ENCODE assay signal across 10 cellular contexts in genomic region chr15:37095993-37096877, GRCh38. TPM values are rescaled to one million over a fixed set of nuclear protein-coding genes. Genes with fewer than 3 reads are reported as not detected.
DNase-seq lines count a peak whose midpoint lies in the region; ATAC-seq, FAIRE-seq and TF ChIP-seq lines count a peak whose summit lies in the region.
"Had no signal": no experiment of that assay in that cellular context is flagged by ENCODE, and none has a peak within 500 bp of the region (broad histone marks: within the 10 kb centered on the region; RNA-seq: fewer than 3 reads in every experiment).

No MANE protein-coding gene starts in this region.

- no peak for TF ChIP-seq EP300 in GM12878 (IDR thresholded peaks at IDR 0.05; ENCODE audit: borderline replicate concordance in 1 of 2, control insufficient read depth in 1 of 2, low read depth in 2 of 2, low read length in 2 of 2)

- no peak for TF ChIP-seq RAD21 in GM12878 (IDR thresholded peaks at IDR 0.05; ENCODE audit: insufficient read depth, low read depth, low read length)

- H3K4me2 ChIP-seq in GM12878 (ENCODE audit: control insufficient read depth, insufficient read depth) = peak overlapping the region; percentile 96

- SMC1A ChIA-PET in GM12878 (lab: Charles Lee; ENCODE audit: uncharacterized antibody, unreplicated experiment) = interaction anchor here (0.7 to 4.0 kb wide), 13 partner anchors 12 to 596 kb away, joined by 3 to 31 read pairs (median 3); no protein-coding TSS in a partner anchor

- no peaks in the 10 kb centered on the region for H3K9me3 ChIP-seq in GM12878 (replicated peaks; ENCODE audit: control insufficient read depth, insufficient read depth, low read length)

- no TSS peak for BruUV-seq in GM12878 (replicated peaks; lab: Mats Ljungman, UMichigan)

- no peaks in the 10 kb centered on the region for H4K20me1 ChIP-seq in GM12878 (ENCODE audit: control insufficient read depth, insufficient read depth)

- CTCF ChIA-PET in GM12878 (lab: Yijun Ruan, JAX) = interaction anchor here (0.5 to 1.4 kb wide), 7 partner anchors 9 to 212 kb away, joined by 3 to 5 read pairs (median 3); no protein-coding TSS in a partner anchor

- peaks cover 13% of the 10 kb centered on the region for H3K4me1 ChIP-seq in GM12878 (ENCODE audit: control insufficient read depth, insufficient read depth, low read length)

- H3K36me3 ChIP-seq in H7 (replicated peaks; ENCODE audit: control insufficient read depth, insufficient read depth, low read length) (no peaks in the 10 kb centered on the region), GM12878 (ENCODE audit: control insufficient read depth in 2 of 2, insufficient read depth in 2 of 2, low read length in 1 of 2) (peaks cover 0 to 2% of the 10 kb centered on the region in 2 experiments; a peak in 1 of 4 replicates)

- H2AFZ ChIP-seq in GM12878 (ENCODE audit: control insufficient read depth, low read depth, low read length) = no peak overlapping the region

- DNase-seq in H7 (peak; percentile 54), GM12878 (ENCODE audit: low read depth, low spot score) (no peak), skeletal muscle cell (ENCODE audit: low read depth) (no peak), RCC 7860 (ENCODE audit: low spot score) (no peak), sciatic nerve (ENCODE audit: low spot score) (no peak)
- no peak for DNase-seq in activated naive CD4-positive, alpha-beta T cell treated with Interleukin-2 at 50 U/mL for 16 hours
- DNase-seq: activated naive CD8-positive, alpha-beta T cell treated with anti-CD3 and anti-CD28 coated beads for 36 hours had no signal

- peaks cover 28% of the 10 kb centered on the region for H3K79me2 ChIP-seq in GM12878 (ENCODE audit: control insufficient read depth, insufficient read depth, low read length)

- 73% methylated on average over 36 of the region's 36 CpGs for WGBS in GM12878 (ENCODE audit: insufficient coverage, insufficient replicate concordance, low lambda C conversion rate, missing lambda C conversion rate)

- H3K9ac ChIP-seq in GM12878 (ENCODE audit: control insufficient read depth, insufficient read depth, low read length) = peak overlapping the region; percentile 56

- H3K27me3 ChIP-seq in H7 (ENCODE audit: control insufficient read depth, insufficient read depth, low read length) = peaks cover 80% of the 10 kb centered on the region
- H3K27me3 ChIP-seq in GM12878 (replicated peaks in 1 of 2; ENCODE audit: control insufficient read depth in 2 of 2, insufficient read depth in 2 of 2, low read length in 1 of 2) = no peaks in the 10 kb centered on the region; a peak in 1 of 4 replicates

- intact Hi-C loops in GM12878 (cut with micrococcal nuclease; ENCODE audit: unreplicated experiment) (no loop called here), sciatic nerve (cut with DNase I) (no loop called here)

- RAD21 ChIA-PET in GM12878 (lab: Charles Lee; ENCODE audit: unreplicated experiment) = interaction anchor here (0.9 to 1.1 kb wide), 3 partner anchors 136 to 164 kb away, joined by 3 to 4 read pairs (median 4); no protein-coding TSS in a partner anchor

- ATAC-seq in GM12878 = no peak
- ATAC-seq in HG03097 (IDR thresholded peaks at IDR 0.05; ENCODE audit: low FRiP score, unreplicated experiment) = no peak
- no peak for ATAC-seq in sciatic nerve

- no peak for TF ChIP-seq POLR2A in GM12878 (IDR thresholded peaks at IDR 0.05; ENCODE audit: low read depth, low read length)

- POLR2A ChIA-PET in GM12878 (lab: Charles Lee) = interaction anchor here (0.7 to 2.4 kb wide), 5 partner anchors 10 to 75 kb away, joined by 3 to 13 read pairs (median 3); no protein-coding TSS in a partner anchor

- in situ Hi-C loops in GM12878 (cut with MboI) = loop anchor here (10.0 kb wide), 1 partner anchor 1571 kb away; no protein-coding TSS in a partner anchor

- H3K4me3 ChIP-seq in H7 (ENCODE audit: insufficient read depth, low read depth, low read length) (peak overlapping the region; percentile 39), GM12878 (peak overlapping the region; percentile 87), iPS-11a (ENCODE audit: low read depth, low read length) (peak overlapping the region; percentile 5), skeletal muscle cell (ENCODE audit: low read depth, low read length) (peak overlapping the region; percentile 82)

- TF ChIP-seq CTCF in GM12878 (IDR thresholded peaks at IDR 0.05 in 2 of 3, conservative IDR thresholded peaks at IDR 0.05 in 1 of 3; ENCODE audit: control insufficient read depth in 2 of 3, extremely low read depth in 1 of 3, insufficient read depth in 1 of 3, low read depth in 3 of 3, low read length in 3 of 3) = no peak

- no peak for FAIRE-seq in GM12878 (lab: Jason Lieb, UNC)
- FAIRE-seq in RCC 7860 (lab: Jason Lieb, UNC) = no peak

- H3K27ac ChIP-seq in GM12878 (ENCODE audit: control insufficient read depth, insufficient read depth) = peak overlapping the region; percentile 53; the same call in 1 of the 2 replicates
- H3K27ac ChIP-seq: RWPE1 had no signal

TF ChIP-seq in GM12878, 131 proteins besides CTCF, POLR2A, EP300 and RAD21:
- TF ChIP-seq YBX1 (IDR thresholded peaks at IDR 0.05) (no peak), IRF3 (IDR thresholded peaks at IDR 0.05) (no peak), EGR1 (IDR thresholded peaks at IDR 0.05; ENCODE audit: borderline replicate concordance in 1 of 2, low read depth in 2 of 2, low read length in 2 of 2) (no peak)
TF ChIP-seq in GM12878: peak in this region for 0.

RNA-seq across cellular contexts. Expression of gene MEIS2, which starts 4.1 kb away (rescaled TPM):
- total RNA-seq in H7 (2014; rRNA removed; shearing (Covaris generic)) = 0.67 and 1.8 TPM in 2 replicates
- 136 and 143 TPM in 2 replicates for total RNA-seq in GM12878 (2013; cell fraction: nucleolus; rRNA removed)
- total RNA-seq in GM12878 (2014; rRNA removed) (35.2 and 38.6 TPM in 2 replicates), GM12878 (2014; rRNA removed; fragmentation: Illumina TruSeq; extraction: Trizol) (32.3 and 34.0 TPM in 2 replicates), GM12878 (2021) (33.4 and 34.8 TPM in 2 replicates), sciatic nerve (22.0 TPM)
- 6.0 TPM for polyA plus RNA-seq in GM12878 (2011; ENCODE audit: low read depth)
- polyA plus RNA-seq in GM12878 (2011; rRNA removed) (13.1 and 21.2 TPM in 2 replicates), GM12878 (2014; fragmentation: Illumina TruSeq; extraction: Trizol) (48.9 and 54.0 TPM in 2 replicates), GM12878 (2014; fragmentation: Nextera tagmentation; extraction: Ambion mirVana) (1 to 10 TPM; 9.2 to 9.4 TPM), GM12878 (2014; rRNA removed) (17.4 and 22.3 TPM in 2 replicates), GM12878 (2016; fragmentation: Nextera tagmentation; extraction: Ambion mirVana) (10 to 100 TPM; 16.9 to 19.7 TPM)
- 19.9 and 22.9 TPM in 2 replicates for polyA plus RNA-seq in GM12878 (2011; cell fraction: cytosol; rRNA removed)
- polyA plus RNA-seq in GM12878 (2011; cell fraction: nucleus; rRNA removed) = 49.1 and 52.6 TPM in 2 replicates
- 10.5 and 12.8 TPM in 2 replicates for polyA plus RNA-seq in GM12878 (2012)
- 47.6 and 57.6 TPM in 2 replicates for polyA minus RNA-seq in GM12878 (2011; rRNA and poly(A)+ RNA removed)
- polyA minus RNA-seq in GM12878 (2011; cell fraction: cytosol; rRNA and poly(A)+ RNA removed) = 8.1 and 9.4 TPM in 2 replicates
- polyA minus RNA-seq in GM12878 (2011; cell fraction: nucleus; rRNA and poly(A)+ RNA removed) = 88.5 and 167 TPM in 2 replicates
- total RNA-seq: activated naive CD8-positive, alpha-beta T cell treated with anti-CD3 and anti-CD28 coated beads for 36 hours had no signal

Comparison
In these comparisons a context has a peak if more than half of its experiments do, and no peak if none do; other contexts are left out.
1. H3K4me3 ChIP-seq: peak in every context shown above with its lines; median percentile 87 in GM12878; 82 in skeletal muscle cell; 39 in H7; 5 in iPS-11a.